ENCODE assay signal across 1 cellular context in genomic region chr16:3735541-3735940, GRCh38.
TF ChIP-seq lines count a peak whose summit lies in the region.

No MANE protein-coding gene starts in this region.

TF ChIP-seq in GM12878, 131 proteins besides CTCF, POLR2A, EP300 and RAD21:
- TF ChIP-seq GATAD2B (conservative IDR thresholded peaks at IDR 0.05; ENCODE audit: low read depth), result no peak
- no peak for TF ChIP-seq RUNX3 (IDR thresholded peaks at IDR 0.05; ENCODE audit: low read length)
- TF ChIP-seq USF2 (IDR thresholded peaks at IDR 0.05; ENCODE audit: borderline replicate concordance, low read depth, low read length), result no peak
- no peak for TF ChIP-seq RAD51 (IDR thresholded peaks at IDR 0.05)
